Comparison of ENCODE assay signal across 18 cellular contexts in the genomic region with DNA sequence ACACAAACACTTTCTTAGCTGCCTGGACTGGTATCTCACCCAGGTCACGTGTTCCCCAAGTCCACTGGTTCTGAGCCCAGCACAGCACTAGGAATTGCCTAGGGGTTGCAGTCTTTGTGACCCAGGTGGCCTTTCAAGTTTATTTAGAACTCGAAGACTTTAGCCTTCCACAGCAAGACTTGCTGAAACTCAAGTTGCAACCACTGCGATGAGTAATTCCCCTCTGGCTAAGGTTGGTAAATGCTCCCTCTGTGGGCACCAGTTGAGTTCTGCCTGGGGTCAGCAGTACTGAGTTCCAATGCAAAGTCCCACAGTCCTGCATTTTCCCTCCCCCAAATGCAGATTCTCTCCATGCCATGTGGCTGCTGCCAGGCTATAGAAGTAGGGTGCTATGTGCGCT.
"Had no signal": no experiment of that assay in that cellular context is flagged by ENCODE, and none has a peak within 500 bp of the region (broad histone marks: within the 10 kb centered on the region; RNA-seq: fewer than 3 reads in every experiment).

No MANE protein-coding gene starts in this region.

- H3K4me1 Mint-ChIP-seq: activated naive CD8-positive, alpha-beta T cell treated with anti-CD3 and anti-CD28 coated beads, Interleukin-2, amount 10 ng/mL, durations not matched to agents 7 days and 5 days; activated T-helper 17 cell treated with anti-CD3 and anti-CD28 coated beads, Interleukin-2, amount 50 U/mL, for 72 hours; nephron had no signal

- FAIRE-seq: colon, islet of Langerhans had no signal

- DNase-seq: activated CD4-positive, alpha-beta T cell treated with anti-CD3 and anti-CD28 coated beads for 4 hours; activated CD8-positive, alpha-beta T cell treated with anti-CD3 and anti-CD28 coated beads for 36 hours; activated naive CD4-positive, alpha-beta T cell treated with Interleukin-2 at 50 U/mL for 16 hours; activated naive CD8-positive, alpha-beta T cell treated with anti-CD3 and anti-CD28 coated beads, Interleukin-2, amount 10 ng/mL, durations not matched to agents 7 days and 5 days; activated T-cell treated with anti-CD3 and anti-CD28 coated beads, Interleukin-2, amount 50 U/mL, for 1 hour; amygdala; central memory CD4-positive, alpha-beta T cell; heart right ventricle; lower lobe of right lung; midbrain; spleen; stimulated activated CD8-positive, alpha-beta memory T cell treated with anti-CD3 and anti-CD28 coated beads, Interleukin-4, amount 100 ng/mL, for 48 hours; stimulated activated naive CD4-positive, alpha-beta T cell; T-helper 2 cell had no signal

- H3K4me1 ChIP-seq: heart right ventricle, lower lobe of right lung, spleen had no signal

- ATAC-seq: activated CD8-positive, alpha-beta T cell treated with anti-CD3 and anti-CD28 coated beads for 36 hours; activated T-helper 17 cell treated with anti-CD3 and anti-CD28 coated beads, Interleukin-2, amount 50 U/mL, for 72 hours; heart right ventricle; lower lobe of right lung had no signal

- H3K4me3 ChIP-seq: heart right ventricle, lower lobe of right lung, spleen had no signal

- H3K4me3 Mint-ChIP-seq: activated CD8-positive, alpha-beta T cell treated with anti-CD3 and anti-CD28 coated beads for 36 hours; activated naive CD8-positive, alpha-beta T cell treated with anti-CD3 and anti-CD28 coated beads, Interleukin-2, amount 10 ng/mL, durations not matched to agents 7 days and 5 days; activated T-helper 17 cell treated with anti-CD3 and anti-CD28 coated beads, Interleukin-2, amount 50 U/mL, for 72 hours; nephron had no signal

- H3K36me3 ChIP-seq: heart right ventricle, lower lobe of right lung, spleen had no signal

- H3K27ac Mint-ChIP-seq: activated CD8-positive, alpha-beta T cell treated with anti-CD3 and anti-CD28 coated beads for 36 hours; activated naive CD8-positive, alpha-beta T cell treated with anti-CD3 and anti-CD28 coated beads, Interleukin-2, amount 10 ng/mL, durations not matched to agents 7 days and 5 days; activated T-helper 17 cell treated with anti-CD3 and anti-CD28 coated beads, Interleukin-2, amount 50 U/mL, for 72 hours; nephron had no signal

- H3K36me3 Mint-ChIP-seq: activated naive CD8-positive, alpha-beta T cell treated with anti-CD3 and anti-CD28 coated beads, Interleukin-2, amount 10 ng/mL, durations not matched to agents 7 days and 5 days had no signal

- H3K27me3 ChIP-seq: spleen had no signal

- H3K27ac ChIP-seq: heart right ventricle, lower lobe of right lung, spleen had no signal
